2 cellular contexts compared by ENCODE assay signal in the genomic region with DNA sequence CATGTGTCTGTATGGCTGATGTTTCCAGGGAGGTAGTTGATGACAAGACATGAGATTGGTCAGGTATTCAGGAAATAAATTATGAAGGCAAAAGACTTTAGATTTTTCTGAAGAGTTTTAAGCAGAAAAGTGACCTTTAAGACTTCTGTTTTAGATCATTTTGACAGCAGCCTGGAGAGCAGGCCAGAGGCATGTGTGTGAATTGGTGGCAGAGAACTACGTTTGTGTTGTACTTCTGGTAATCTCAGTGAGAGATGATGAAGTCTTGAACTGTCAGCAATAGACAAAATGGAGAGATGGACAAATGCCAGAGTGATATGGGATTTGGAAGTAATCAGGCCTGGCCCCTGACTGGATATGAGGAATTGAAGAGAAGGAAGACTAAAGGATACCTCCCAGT.
A peak's percentile ranks its signal among the peaks of the same experiment; 100 is the strongest.
TF ChIP-seq lines count a peak whose summit lies in the region.

No MANE protein-coding gene starts in this region.

TF ChIP-seq in SK-N-SH, 30 proteins besides CTCF, POLR2A, EP300 and RAD21:
- TF ChIP-seq NRF1 (IDR thresholded peaks at IDR 0.05; ENCODE audit: low read depth, low read length) = no peak
- TF ChIP-seq GABPA (IDR thresholded peaks at IDR 0.05; ENCODE audit: low read depth) = no peak
- TF ChIP-seq MEF2A (IDR thresholded peaks at IDR 0.05; ENCODE audit: borderline replicate concordance, low read depth) = no peak
- TF ChIP-seq TCF12 (IDR thresholded peaks at IDR 0.05) = peak; percentile 60
- no peak for TF ChIP-seq FOXJ3 (CRISPR knock-in tag; IDR thresholded peaks at IDR 0.05)
- TF ChIP-seq PBX3 (IDR thresholded peaks at IDR 0.05) = peak; percentile 27; the same call in 1 of the 2 replicates

TF ChIP-seq in K562, 482 proteins besides CTCF, POLR2A, EP300 and RAD21:
- TF ChIP-seq FOXA3 (CRISPR knock-in tag; conservative IDR thresholded peaks at IDR 0.05 in 1 of 2, IDR thresholded peaks at IDR 0.05 in 1 of 2) (no peak), PBX2 (CRISPR knock-in tag; IDR thresholded peaks at IDR 0.05; ENCODE audit: low read depth) (no peak), PBX2 (tag; conservative IDR thresholded peaks at IDR 0.05; ENCODE audit: low read depth) (0 out of 2 replicates have a peak, but pooled peaks have one; percentile 15)
